Comparison of ENCODE assay signal across 10 cellular contexts in the genomic region with DNA sequence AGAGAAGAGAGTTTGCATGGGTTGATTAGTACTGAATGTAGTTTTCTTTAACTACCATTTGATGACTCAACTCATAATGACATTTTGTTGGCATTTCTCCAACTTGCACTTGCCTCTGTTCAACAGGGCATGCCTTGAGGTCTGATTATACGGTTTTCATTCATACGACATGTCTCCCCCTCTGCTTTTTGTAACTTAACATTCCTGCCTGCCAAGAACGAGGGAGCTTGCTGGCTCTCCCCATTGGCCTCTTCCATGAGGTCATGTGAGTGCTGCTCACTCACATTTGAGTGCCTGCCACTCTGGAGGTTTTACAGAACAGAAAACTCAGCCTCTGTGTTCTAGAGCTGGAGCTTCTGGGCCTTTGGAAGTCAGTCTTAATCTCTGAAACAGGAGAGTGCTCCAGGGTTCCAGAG. TPM values are rescaled to one million over a fixed set of nuclear protein-coding genes. Genes with fewer than 3 reads are reported as not detected.
A peak's percentile ranks its signal among the peaks of the same experiment; 100 is the strongest.
DNase-seq lines count a peak whose midpoint lies in the region; ATAC-seq and TF ChIP-seq lines count a peak whose summit lies in the region.
"Had no signal": no experiment of that assay in that cellular context is flagged by ENCODE, and none has a peak within 500 bp of the region (broad histone marks: within the 10 kb centered on the region; RNA-seq: fewer than 3 reads in every experiment).

No MANE protein-coding gene starts in this region.

- no peak for TF ChIP-seq CTCF in tibial nerve (IDR thresholded peaks at IDR 0.05)
- TF ChIP-seq CTCF in activated CD8-positive, alpha-beta T cell treated with anti-CD3 and anti-CD28 coated beads for 36 hours (IDR thresholded peaks at IDR 0.05), result no peak

- peak; percentile 37 for DNase-seq in NCI-H2171 treated with DMSO at 0.1 percent for 48 hours (lab: John Stamatoyannopoulos, UW)
- no peak for DNase-seq in NCI-H2171 (lab: John Stamatoyannopoulos, UW)
- no peak for DNase-seq in left cardiac atrium
- DNase-seq in substantia nigra (lab: John Stamatoyannopoulos, UW), result peak in 24 of 49 donors; percentile 2 to 50 (median 23)
- no peak for DNase-seq in tibial nerve (ENCODE audit: low spot score in 2 of 2)
- DNase-seq in CD1c-positive myeloid dendritic cell (ENCODE audit: extremely low spot score), result no peak
- no peak for DNase-seq in activated CD8-positive, alpha-beta T cell treated with anti-CD3 and anti-CD28 coated beads for 36 hours
- DNase-seq: SJCRH30 had no signal

- peak in 1 of 2 donors; percentile 24 for TF ChIP-seq EP300 in tibial nerve (IDR thresholded peaks at IDR 0.05)

- H3K9me3 ChIP-seq in tibial nerve, result no peaks in the 10 kb centered on the region
- H3K9me3 ChIP-seq: SJCRH30 had no signal

- H3K27me3 ChIP-seq in tibial nerve, result no peaks in the 10 kb centered on the region
- H3K27me3 ChIP-seq: SJCRH30 had no signal

- WGBS in tibial nerve, 2 donors, result 20 to 24% methylated on average over 3 of the region's 3 CpGs

- H3K27me3 Mint-ChIP-seq in activated CD8-positive, alpha-beta T cell treated with anti-CD3 and anti-CD28 coated beads for 36 hours, result no peaks in the 10 kb centered on the region

- TF ChIP-seq POLR2A in tibial nerve (IDR thresholded peaks at IDR 0.05), result no peak

- H3K4me3 ChIP-seq in tibial nerve, result no peak overlapping the region
- H3K4me3 ChIP-seq: GM12878, SJCRH30 had no signal

- H3K4me3 Mint-ChIP-seq in activated CD8-positive, alpha-beta T cell treated with anti-CD3 and anti-CD28 coated beads for 36 hours, result no peak overlapping the region

- H3K36me3 ChIP-seq in tibial nerve, result peaks cover 0 to 4% (median 0%) of the 10 kb centered on the region in 3 donors
- H3K36me3 ChIP-seq: SJCRH30 had no signal

- peak overlapping the region; percentile 26 for H3K27ac ChIP-seq in substantia nigra (ENCODE audit: low read depth, low read length, poor library complexity, severe bottlenecking)
- peak overlapping the region in 2 of 4 donors; percentile 29 to 50 for H3K27ac ChIP-seq in tibial nerve
- H3K27ac ChIP-seq: SJCRH30 had no signal

- intact Hi-C loops in left cardiac atrium (cut with DNase I), result no loop called here
- intact Hi-C loops in activated CD8-positive, alpha-beta T cell treated with anti-CD3 and anti-CD28 coated beads for 36 hours (cut with micrococcal nuclease), result no loop called here

- H3K27ac Mint-ChIP-seq in activated CD8-positive, alpha-beta T cell treated with anti-CD3 and anti-CD28 coated beads for 36 hours, result no peak overlapping the region

- H3K36me3 Mint-ChIP-seq in activated CD8-positive, alpha-beta T cell treated with anti-CD3 and anti-CD28 coated beads for 36 hours (ENCODE audit: low read depth), result no peaks in the 10 kb centered on the region

- peaks cover 0 to 20% (median 0%) of the 10 kb centered on the region in 4 donors for H3K4me1 ChIP-seq in tibial nerve
- H3K4me1 ChIP-seq: SJCRH30 had no signal

- ATAC-seq in SK-N-SH treated with all-trans-retinoic acid at 6 μM for 48 hours, result peak; percentile 88
- peak; percentile 61 to 70 for ATAC-seq in left cardiac atrium
- no peak for ATAC-seq in activated CD8-positive, alpha-beta T cell treated with anti-CD3 and anti-CD28 coated beads for 36 hours
- ATAC-seq: GM12878 had no signal

- H3K9me3 Mint-ChIP-seq in activated CD8-positive, alpha-beta T cell treated with anti-CD3 and anti-CD28 coated beads for 36 hours, result no peaks in the 10 kb centered on the region

- CTCF ChIA-PET in activated CD8-positive, alpha-beta T cell treated with anti-CD3 and anti-CD28 coated beads for 36 hours (lab: Charles Lee), result interaction anchor here (1.1 to 1.6 kb wide), 3 partner anchors 12 to 75 kb away, joined by 3 to 4 read pairs (median 3); partner anchors contain the start of gene MAP2K6

- POLR2A ChIA-PET in activated CD8-positive, alpha-beta T cell treated with anti-CD3 and anti-CD28 coated beads for 36 hours (lab: Charles Lee), result interaction anchor here (1.0 kb wide), 2 partner anchors 11 kb away, joined by 3 to 4 read pairs; no protein-coding TSS in a partner anchor

- peaks cover 24% of the 10 kb centered on the region for H3K4me1 Mint-ChIP-seq in activated CD8-positive, alpha-beta T cell treated with anti-CD3 and anti-CD28 coated beads for 36 hours (ENCODE audit: low read depth)

TF ChIP-seq in SK-N-SH treated with all-trans-retinoic acid at 6 μM for 48 hours, 23 proteins besides CTCF, POLR2A, EP300 and RAD21:
- TF ChIP-seq CSDC2 (CRISPR knock-in tag; IDR thresholded peaks at IDR 0.05) (no peak; the same call in 1 of the 2 replicates), OSR1 (CRISPR knock-in tag; IDR thresholded peaks at IDR 0.05) (no peak), PATZ1 (CRISPR knock-in tag; IDR thresholded peaks at IDR 0.05; ENCODE audit: borderline replicate concordance) (peak; percentile 59; the same call in 1 of the 2 replicates), RARB (CRISPR knock-in tag; IDR thresholded peaks at IDR 0.05) (peak; percentile 56; the same call in 1 of the 2 replicates), ZNF8 (CRISPR knock-in tag; IDR thresholded peaks at IDR 0.05) (no peak), ISL1 (CRISPR knock-in tag; IDR thresholded peaks at IDR 0.05) (peak; percentile 81), BACH2 (CRISPR knock-in tag; IDR thresholded peaks at IDR 0.05; ENCODE audit: borderline replicate concordance) (no peak), SNAI2 (CRISPR knock-in tag; IDR thresholded peaks at IDR 0.05) (no peak), TOX (CRISPR knock-in tag; IDR thresholded peaks at IDR 0.05; ENCODE audit: borderline replicate concordance) (peak; percentile 61; the same call in 1 of the 2 replicates), ZC3H10 (CRISPR knock-in tag; IDR thresholded peaks at IDR 0.05) (no peak), ZFP3 (CRISPR knock-in tag; IDR thresholded peaks at IDR 0.05) (0 out of 2 replicates have a peak, but pooled peaks have one; percentile 36), TCF4 (CRISPR knock-in tag; IDR thresholded peaks at IDR 0.05; ENCODE audit: borderline replicate concordance) (no peak)
- TF ChIP-seq, protein P1, sequence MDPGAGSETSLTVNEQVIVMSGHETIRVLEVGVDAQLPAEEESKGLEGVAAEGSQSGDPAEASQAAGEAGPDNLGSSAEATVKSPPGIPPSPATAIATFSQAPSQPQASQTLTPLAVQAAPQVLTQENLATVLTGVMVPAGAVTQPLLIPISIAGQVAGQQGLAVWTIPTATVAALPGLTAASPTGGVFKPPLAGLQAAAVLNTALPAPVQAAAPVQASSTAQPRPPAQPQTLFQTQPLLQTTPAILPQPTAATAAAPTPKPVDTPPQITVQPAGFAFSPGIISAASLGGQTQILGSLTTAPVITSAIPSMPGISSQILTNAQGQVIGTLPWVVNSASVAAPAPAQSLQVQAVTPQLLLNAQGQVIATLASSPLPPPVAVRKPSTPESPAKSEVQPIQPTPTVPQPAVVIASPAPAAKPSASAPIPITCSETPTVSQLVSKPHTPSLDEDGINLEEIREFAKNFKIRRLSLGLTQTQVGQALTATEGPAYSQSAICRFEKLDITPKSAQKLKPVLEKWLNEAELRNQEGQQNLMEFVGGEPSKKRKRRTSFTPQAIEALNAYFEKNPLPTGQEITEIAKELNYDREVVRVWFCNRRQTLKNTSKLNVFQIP (CRISPR knock-in tag; IDR thresholded peaks at IDR 0.05; ENCODE audit: borderline replicate concordance, low read depth), result peak; percentile 22; the same call in 1 of the 2 replicates

RNA-seq across cellular contexts. Expression of gene MAP2K6, which starts 19.7 kb away (rescaled TPM):
- total RNA-seq in left cardiac atrium, result 1 to 10 TPM; 3.2 to 7.4 TPM
- total RNA-seq in tibial nerve, result 10 to 100 TPM in 3 of 4 donors, 1 to 10 TPM in 1; 9.8 to 30.3 (median 22.8) TPM
- 1 to 10 TPM; 3.2 to 3.3 TPM for total RNA-seq in activated CD8-positive, alpha-beta T cell treated with anti-CD3 and anti-CD28 coated beads for 36 hours
